ENCODE assay signal across 2 cellular contexts in the genomic region with DNA sequence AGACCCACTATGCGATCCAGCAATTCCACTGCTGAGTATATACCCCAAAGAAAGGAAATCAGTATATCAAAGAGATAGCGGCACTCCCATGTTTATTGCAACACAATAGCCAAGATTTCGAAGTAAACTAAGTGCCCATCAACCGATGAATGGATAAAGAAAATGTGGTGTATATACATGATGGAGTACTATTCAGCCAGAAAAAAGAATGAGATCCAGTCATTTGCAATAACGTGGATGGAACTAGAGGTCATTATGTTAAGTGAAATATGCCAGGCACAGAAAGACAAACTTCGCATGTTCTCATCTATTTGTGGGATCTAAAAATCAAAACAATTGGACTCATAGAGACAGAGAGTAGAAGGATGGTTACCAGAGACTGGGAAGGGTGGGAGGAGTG.
TF ChIP-seq lines count a peak whose summit lies in the region.

No MANE protein-coding gene starts in this region.

TF ChIP-seq in HEK293, 187 proteins besides CTCF, POLR2A, EP300 and RAD21 (continued from another document):
- peak; percentile 97 for TF ChIP-seq ZNF146 (tag by site-specific recombination; IDR thresholded peaks at IDR 0.05)
- TF ChIP-seq, protein P1, sequence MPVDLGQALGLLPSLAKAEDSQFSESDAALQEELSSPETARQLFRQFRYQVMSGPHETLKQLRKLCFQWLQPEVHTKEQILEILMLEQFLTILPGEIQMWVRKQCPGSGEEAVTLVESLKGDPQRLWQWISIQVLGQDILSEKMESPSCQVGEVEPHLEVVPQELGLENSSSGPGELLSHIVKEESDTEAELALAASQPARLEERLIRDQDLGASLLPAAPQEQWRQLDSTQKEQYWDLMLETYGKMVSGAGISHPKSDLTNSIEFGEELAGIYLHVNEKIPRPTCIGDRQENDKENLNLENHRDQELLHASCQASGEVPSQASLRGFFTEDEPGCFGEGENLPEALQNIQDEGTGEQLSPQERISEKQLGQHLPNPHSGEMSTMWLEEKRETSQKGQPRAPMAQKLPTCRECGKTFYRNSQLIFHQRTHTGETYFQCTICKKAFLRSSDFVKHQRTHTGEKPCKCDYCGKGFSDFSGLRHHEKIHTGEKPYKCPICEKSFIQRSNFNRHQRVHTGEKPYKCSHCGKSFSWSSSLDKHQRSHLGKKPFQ (tag by site-specific recombination; IDR thresholded peaks at IDR 0.05): no peak

TF ChIP-seq in K562, 482 proteins besides CTCF, POLR2A, EP300 and RAD21 (continued from another document):
- no peak for TF ChIP-seq HNRNPUL1 (IDR thresholded peaks at IDR 0.05; ENCODE audit: low read length)
